Comparison of ENCODE assay signal across 1 cellular context in genomic region chr5:143576721-143577484, GRCh38.
TF ChIP-seq lines count a peak whose summit lies in the region.

No MANE protein-coding gene starts in this region.

TF ChIP-seq in K562, 482 proteins besides CTCF, POLR2A, EP300 and RAD21 (continued from another document):
- TF ChIP-seq PBX2 (CRISPR knock-in tag; IDR thresholded peaks at IDR 0.05; ENCODE audit: low read depth) (no peak), PBX2 (tag; conservative IDR thresholded peaks at IDR 0.05; ENCODE audit: low read depth) (peak; percentile 54), CBX5 (IDR thresholded peaks at IDR 0.05; ENCODE audit: borderline replicate concordance, low read depth) (no peak), MEIS2 (IDR thresholded peaks at IDR 0.05; ENCODE audit: partially characterized antibody) (peak; percentile 23), SMARCB1 (IDR thresholded peaks at IDR 0.05; ENCODE audit: insufficient read length, low read depth) (no peak), ZNF324 (CRISPR knock-in tag; IDR thresholded peaks at IDR 0.05) (no peak), GABPB2 (CRISPR knock-in tag; conservative IDR thresholded peaks at IDR 0.05) (no peak), USF1 (CRISPR knock-in tag; IDR thresholded peaks at IDR 0.05) (no peak)
